ENCODE assay signal across 8 cellular contexts in genomic region chr2:70140978-70141753, GRCh38. TPM values are rescaled to one million over a fixed set of nuclear protein-coding genes. Genes with fewer than 3 reads are reported as not detected.
DNase-seq lines count a peak whose midpoint lies in the region; ATAC-seq lines count a peak whose summit lies in the region.

No MANE protein-coding gene starts in this region.

- H3K9me3 ChIP-seq in iPS DF 6.9 (ENCODE audit: control insufficient read depth, insufficient read depth, low read length), result no peaks in the 10 kb centered on the region
- no peaks in the 10 kb centered on the region for H3K9me3 ChIP-seq in skeletal muscle satellite cell (replicated peaks; ENCODE audit: low read length)

- H3K4me3 ChIP-seq in iPS DF 6.9 (ENCODE audit: low read length), result peak overlapping the region; percentile 5; the same call in 1 of the 2 replicates
- peak overlapping the region; percentile 66 for H3K4me3 ChIP-seq in skeletal muscle satellite cell (ENCODE audit: low read length)

- no CpG with 5 or more reads among the region's 14 CpGs for WGBS in iPS DF 6.9 (ENCODE audit: insufficient coverage, insufficient read length)

- peak overlapping the region; percentile 81 for H3K4me2 ChIP-seq in skeletal muscle satellite cell (ENCODE audit: low read length)

- peak overlapping the region; percentile 99 for H3K27ac ChIP-seq in angular gyrus (ENCODE audit: low read depth, low read length)
- peak overlapping the region; percentile 3 for H3K27ac ChIP-seq in iPS DF 6.9 (ENCODE audit: low read length)

- peak; percentile 48 for ATAC-seq in GM19395 (IDR thresholded peaks at IDR 0.05; ENCODE audit: unreplicated experiment)

- DNase-seq in COR-L47 (lab: John Stamatoyannopoulos, UW) (peak; percentile 71), HT-29 (ENCODE audit: low spot score) (peak; percentile 98), RPMI7951 (ENCODE audit: low read depth) (peak; percentile 55), iPS DF 6.9 (ENCODE audit: low read depth, low spot score) (peak; percentile 95), mesenteric fat pad (ENCODE audit: low spot score) (no peak)

- H3K36me3 ChIP-seq in iPS DF 6.9 (ENCODE audit: control insufficient read depth, insufficient read depth, low read length) (no peaks in the 10 kb centered on the region), skeletal muscle satellite cell (ENCODE audit: insufficient read depth, low read length) (no peaks in the 10 kb centered on the region)

- H3K4me1 ChIP-seq in iPS DF 6.9 (ENCODE audit: control insufficient read depth, insufficient read depth, low read length), result peaks cover 9% of the 10 kb centered on the region; the same call in 1 of the 2 replicates
- peaks cover 28% of the 10 kb centered on the region for H3K4me1 ChIP-seq in skeletal muscle satellite cell (ENCODE audit: control insufficient read depth, insufficient read depth, low read length)

- H3K9ac ChIP-seq in skeletal muscle satellite cell (ENCODE audit: low read depth, low read length), result peak overlapping the region; percentile 91

- no peaks in the 10 kb centered on the region for H3K27me3 ChIP-seq in iPS DF 6.9 (ENCODE audit: control insufficient read depth, insufficient read depth, low read length)
- no peaks in the 10 kb centered on the region for H3K27me3 ChIP-seq in skeletal muscle satellite cell (ENCODE audit: control insufficient read depth, insufficient read depth, low read length)

RNA-seq across cellular contexts. Expression of gene C2orf42, which starts 49.7 kb away (rescaled TPM):
- 7.0 and 10.5 TPM in 2 replicates for total RNA-seq in HT-29 (2014; rRNA removed; shearing (Covaris generic))
- total RNA-seq in RPMI7951 (2014; rRNA removed; shearing (Covaris generic)), result 15.3 and 26.5 TPM in 2 replicates
- 12.7 and 15.7 TPM in 2 replicates for total RNA-seq in skeletal muscle satellite cell (2012; rRNA removed)
- 10.9 TPM for total RNA-seq in mesenteric fat pad

RNA-seq across cellular contexts. Expression of gene PCBP1, which starts 53.9 kb away (rescaled TPM):
- total RNA-seq in HT-29 (2014; rRNA removed; shearing (Covaris generic)), result 47.6 and 52.6 TPM in 2 replicates
- 46.0 and 46.7 TPM in 2 replicates for total RNA-seq in RPMI7951 (2014; rRNA removed; shearing (Covaris generic))
- total RNA-seq in skeletal muscle satellite cell (2012; rRNA removed), result 44.9 and 51.8 TPM in 2 replicates
- 399 TPM for total RNA-seq in mesenteric fat pad
